19 cellular contexts compared by ENCODE assay signal in genomic region chr13:61146158-61146557, GRCh38.
DNase-seq lines count a peak whose midpoint lies in the region; ATAC-seq, FAIRE-seq and TF ChIP-seq lines count a peak whose summit lies in the region.
"Had no signal": no experiment of that assay in that cellular context is flagged by ENCODE, and none has a peak within 500 bp of the region (broad histone marks: within the 10 kb centered on the region; RNA-seq: fewer than 3 reads in every experiment).

No MANE protein-coding gene starts in this region.

- H3K27ac ChIP-seq in BLaER1 (no peak overlapping the region), kidney (ENCODE audit: low read depth in 2 of 2, low read length in 2 of 2) (no peak overlapping the region)
- H3K27ac ChIP-seq: GM23248 had no signal

- peak overlapping the region; percentile 48 for H3K4me2 ChIP-seq in BLaER1

- H3K36me3 ChIP-seq in BLaER1 (no peaks in the 10 kb centered on the region), kidney (ENCODE audit: control insufficient read depth in 1 of 2, insufficient read depth in 2 of 2, low read length in 2 of 2) (no peaks in the 10 kb centered on the region)
- H3K36me3 ChIP-seq: BE2C, HAP-1 had no signal

- no peak overlapping the region for H3K27ac Mint-ChIP-seq in WTC11
- no peak overlapping the region for H3K27ac Mint-ChIP-seq in stimulated activated effector memory CD8-positive, alpha-beta T cell treated with anti-CD3 and anti-CD28 coated beads, Interleukin-12 subunit alpha, Interleukin-12 subunit beta, amount 100 ng/mL, for 72 hours
- H3K27ac Mint-ChIP-seq: CD14-positive monocyte; CD4-positive, alpha-beta memory T cell; IgD-negative memory B cell had no signal

- peaks cover 2% of the 10 kb centered on the region; the same call in 1 of the 2 replicates for H3K36me3 Mint-ChIP-seq in WTC11
- no peaks in the 10 kb centered on the region for H3K36me3 Mint-ChIP-seq in stimulated activated effector memory CD8-positive, alpha-beta T cell treated with anti-CD3 and anti-CD28 coated beads, Interleukin-12 subunit alpha, Interleukin-12 subunit beta, amount 100 ng/mL, for 72 hours
- H3K36me3 Mint-ChIP-seq: CD14-positive monocyte; CD4-positive, alpha-beta memory T cell had no signal

- no peak overlapping the region for H3K4me3 Mint-ChIP-seq in WTC11
- H3K4me3 Mint-ChIP-seq in stimulated activated effector memory CD8-positive, alpha-beta T cell treated with anti-CD3 and anti-CD28 coated beads, Interleukin-12 subunit alpha, Interleukin-12 subunit beta, amount 100 ng/mL, for 72 hours: no peak overlapping the region
- H3K4me3 Mint-ChIP-seq: CD14-positive monocyte; CD4-positive, alpha-beta memory T cell; IgD-negative memory B cell had no signal

- no peaks in the 10 kb centered on the region for H4K20me1 ChIP-seq in BLaER1

- no peaks in the 10 kb centered on the region for H3K4me1 Mint-ChIP-seq in WTC11
- no peaks in the 10 kb centered on the region for H3K4me1 Mint-ChIP-seq in stimulated activated effector memory CD8-positive, alpha-beta T cell treated with anti-CD3 and anti-CD28 coated beads, Interleukin-12 subunit alpha, Interleukin-12 subunit beta, amount 100 ng/mL, for 72 hours
- H3K4me1 Mint-ChIP-seq: CD14-positive monocyte; CD4-positive, alpha-beta memory T cell; IgD-negative memory B cell had no signal

- no peak for FAIRE-seq in kidney (lab: Jason Lieb, UNC)
- FAIRE-seq: GM12891, HepG2 had no signal

- no peaks in the 10 kb centered on the region for H3K27me3 ChIP-seq in BLaER1
- H3K27me3 ChIP-seq: BE2C had no signal

- H3K9me3 ChIP-seq in BLaER1: peaks cover 24% of the 10 kb centered on the region
- H3K9me3 ChIP-seq in kidney (ENCODE audit: control insufficient read depth in 1 of 2, low read length in 2 of 2): no peaks in the 10 kb centered on the region
- H3K9me3 ChIP-seq: BE2C, HAP-1 had no signal

- peaks cover 4% of the 10 kb centered on the region for H3K9me3 Mint-ChIP-seq in WTC11
- peaks cover 23% of the 10 kb centered on the region for H3K9me3 Mint-ChIP-seq in stimulated activated effector memory CD8-positive, alpha-beta T cell treated with anti-CD3 and anti-CD28 coated beads, Interleukin-12 subunit alpha, Interleukin-12 subunit beta, amount 100 ng/mL, for 72 hours

- H3K27me3 Mint-ChIP-seq in WTC11 (ENCODE audit: low read depth): no peaks in the 10 kb centered on the region
- H3K27me3 Mint-ChIP-seq: CD4-positive, alpha-beta memory T cell; IgD-negative memory B cell had no signal

- TF ChIP-seq CTCF in WTC11 (IDR thresholded peaks at IDR 0.05): no peak
- TF ChIP-seq CTCF in kidney (IDR thresholded peaks at IDR 0.05; ENCODE audit: borderline replicate concordance, extremely low read depth, insufficient read depth): no peak

- H3K9ac ChIP-seq in BLaER1: no peak overlapping the region
- no peak overlapping the region for H3K9ac ChIP-seq in kidney (ENCODE audit: low read length in 2 of 2)
- H3K9ac ChIP-seq: GM23248 had no signal

- intact Hi-C loops in kidney (cut with DNase I): no loop called here

- CTCF ChIA-PET in WTC11 (lab: Charles Lee): interaction anchor here (1.0 kb wide), 1 partner anchor 21 kb away, joined by 4 read pairs; no protein-coding TSS in a partner anchor

- POLR2A ChIA-PET in WTC11 (lab: Charles Lee): no interaction called here

- no peak overlapping the region for H3K4me3 ChIP-seq in BLaER1
- no peak overlapping the region for H3K4me3 ChIP-seq in kidney (ENCODE audit: low read length in 2 of 2)
- H3K4me3 ChIP-seq: GM23248, HAP-1 had no signal

- DNase-seq in WTC11 (ENCODE audit: low spot score) (no peak), kidney (peak; percentile 19), NCI-H1436 (lab: John Stamatoyannopoulos, UW) (no peak), kidney glomerular epithelial cell (lab: John Stamatoyannopoulos, UW) (no peak), T-helper 1 cell (no peak)
- DNase-seq in stimulated activated effector memory CD8-positive, alpha-beta T cell treated with anti-CD3 and anti-CD28 coated beads, Interleukin-12 subunit alpha, Interleukin-12 subunit beta, amount 100 ng/mL, for 72 hours (ENCODE audit: low spot score in 2 of 2): no peak
- DNase-seq: ACHN; BE2C; Calu3; CD4-positive, alpha-beta memory T cell; DND-41; EL; GM23248 had no signal

- no peak for ATAC-seq in WTC11
- peak; percentile 13 for ATAC-seq in stimulated activated effector memory CD8-positive, alpha-beta T cell treated with anti-CD3 and anti-CD28 coated beads, Interleukin-12 subunit alpha, Interleukin-12 subunit beta, amount 100 ng/mL, for 72 hours
- ATAC-seq: HepG2 had no signal

- H3K4me1 ChIP-seq in BLaER1: peaks cover 11% of the 10 kb centered on the region
- H3K4me1 ChIP-seq in kidney (ENCODE audit: control insufficient read depth in 1 of 2, insufficient read depth in 1 of 2, low read depth in 1 of 2, low read length in 2 of 2): no peaks in the 10 kb centered on the region
- H3K4me1 ChIP-seq: BE2C had no signal

TF ChIP-seq in WTC11, 78 proteins besides CTCF, POLR2A, EP300 and RAD21:
- TF ChIP-seq RELA (CRISPR knock-in tag; IDR thresholded peaks at IDR 0.05; ENCODE audit: borderline replicate concordance) (0 out of 2 replicates have a peak, but pooled peaks have one; percentile 36), GRHL2 (CRISPR knock-in tag; IDR thresholded peaks at IDR 0.05; ENCODE audit: insufficient replicate concordance, severe bottlenecking) (no peak)
